In the genomic region with DNA sequence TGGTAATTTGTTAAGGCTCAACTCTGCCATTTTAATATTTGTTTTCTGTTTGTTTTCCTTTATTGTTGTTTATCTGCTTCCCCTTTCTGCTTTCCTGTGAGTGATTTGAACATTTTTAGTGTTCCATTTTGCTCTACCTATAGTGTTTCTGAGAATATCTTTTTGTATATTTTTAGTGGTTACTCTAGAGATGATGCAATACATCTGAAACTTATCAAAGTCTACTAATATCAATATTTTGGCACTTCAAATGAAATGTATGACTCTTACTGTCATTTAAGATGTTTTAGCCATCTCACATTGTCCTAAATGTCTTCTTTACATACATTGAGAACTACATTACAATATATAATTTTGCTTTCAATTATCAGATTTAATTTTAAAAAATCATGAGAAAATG, we compare ENCODE assay signal across 31 cellular contexts.
"Had no signal": no experiment of that assay in that cellular context is flagged by ENCODE, and none has a peak within 500 bp of the region (broad histone marks: within the 10 kb centered on the region; RNA-seq: fewer than 3 reads in every experiment).

No MANE protein-coding gene starts in this region.

- DNase-seq: activated CD4-positive, alpha-beta memory T cell treated with anti-CD3 and anti-CD28 coated beads, Interleukin-2, amount 10 ng/mL, durations not matched to agents 7 days and 5 days; activated CD4-positive, alpha-beta T cell treated with anti-CD3 and anti-CD28 coated beads for 1 hour; activated CD4-positive, alpha-beta T cell treated with anti-CD3 and anti-CD28 coated beads for 36 hours; activated CD4-positive, alpha-beta T cell treated with anti-CD3 and anti-CD28 coated beads for 48 hours; activated CD4-positive, alpha-beta T cell treated with anti-CD3 and anti-CD28 coated beads, Interleukin-2, amount 10 ng/mL, durations not matched to agents 7 days and 5 days; activated CD4-positive, alpha-beta T cell treated with anti-CD3 and anti-CD28 coated beads, Interleukin-2, amount 50 U/mL, for 48 hours; activated CD4-positive, CD25-positive, alpha-beta regulatory T cell; activated CD8-positive, alpha-beta memory T cell treated with anti-CD3 and anti-CD28 coated beads for 24 hours; activated CD8-positive, alpha-beta memory T cell treated with anti-CD3 and anti-CD28 coated beads, Interleukin-2, amount 10 ng/mL, durations not matched to agents 7 days and 5 days; activated CD8-positive, alpha-beta memory T cell treated with anti-CD3 and anti-CD28 coated beads, Interleukin-2, amount 50 U/mL, for 48 hours; activated CD8-positive, alpha-beta T cell treated with anti-CD3 and anti-CD28 coated beads, Interleukin-2, amount 10 ng/mL, durations not matched to agents 7 days and 5 days; activated effector memory CD4-positive, alpha-beta T cell treated with Interleukin-2 at 50 U/mL for 16 hours; activated gamma-delta T cell; activated naive CD4-positive, alpha-beta T cell treated with anti-CD3 and anti-CD28 coated beads for 36 hours; activated naive CD4-positive, alpha-beta T cell treated with anti-CD3 and anti-CD28 coated beads, Interleukin-2, amount 50 U/mL, for 16 hours; activated naive CD8-positive, alpha-beta T cell treated with anti-CD3 and anti-CD28 coated beads for 36 hours; activated T-cell treated with anti-CD3 and anti-CD28 coated beads, Interleukin-2, amount 50 U/mL, for 24 hours; activated T-cell treated with anti-CD3 and anti-CD28 coated beads, Interleukin-2, amount 50 U/mL, for 48 hours; adrenal gland; amniotic stem cell; aorta; caudate nucleus; cerebellar nuclear complex; T-helper 17 cell; WERI-Rb-1 had no signal

- H3K4me3 ChIP-seq: adrenal gland, cardiac muscle cell had no signal

- H3K27me3 ChIP-seq: adrenal gland, cardiac muscle cell had no signal

- H3K36me3 ChIP-seq: adrenal gland, cardiac muscle cell, WERI-Rb-1 had no signal

- ATAC-seq: activated CD4-positive, alpha-beta T cell treated with anti-CD3 and anti-CD28 coated beads for 36 hours; activated CD4-positive, CD25-positive, alpha-beta regulatory T cell treated with anti-CD3 and anti-CD28 coated beads, Interleukin-2, amount 50 U/mL, for 24 hours; activated CD8-positive, alpha-beta memory T cell treated with anti-CD3 and anti-CD28 coated beads, Interleukin-2, amount 10 ng/mL, durations not matched to agents 7 days and 5 days; activated CD8-positive, alpha-beta T cell treated with anti-CD3 and anti-CD28 coated beads, Interleukin-2, amount 10 ng/mL, durations not matched to agents 7 days and 5 days; activated naive CD4-positive, alpha-beta T cell treated with anti-CD3 and anti-CD28 coated beads, Interleukin-2, amount 50 U/mL, for 72 hours; T-helper 17 cell; WTC11 had no signal

- H3K4me1 ChIP-seq: adrenal gland had no signal

- H3K27ac ChIP-seq: adrenal gland, cardiac muscle cell, WERI-Rb-1 had no signal

- FAIRE-seq: bronchial epithelial cell, TTC549 had no signal
